8 cellular contexts compared by ENCODE assay signal in genomic region chr6:129500958-129501381, GRCh38.
DNase-seq lines count a peak whose midpoint lies in the region; ATAC-seq and TF ChIP-seq lines count a peak whose summit lies in the region.

No MANE protein-coding gene starts in this region.

- peak overlapping the region; percentile 48 for H2BK15ac ChIP-seq in mesenchymal stem cell (ENCODE audit: low read depth, poor library complexity, severe bottlenecking)

- peak overlapping the region; percentile 99 for H3K27ac ChIP-seq in mesenchymal stem cell (ENCODE audit: low read length, poor library complexity, severe bottlenecking)

- ATAC-seq in HG02610 (IDR thresholded peaks at IDR 0.05; ENCODE audit: unreplicated experiment): peak; percentile 6

- no peaks in the 10 kb centered on the region for H3K27me3 ChIP-seq in mesenchymal stem cell (ENCODE audit: control insufficient read depth in 1 of 2, insufficient read depth in 1 of 2, low read length in 2 of 2)

- peak overlapping the region in 1 of 2 experiments; percentile 89 for H2BK12ac ChIP-seq in mesenchymal stem cell (ENCODE audit: low read length in 2 of 2)

- peaks cover 12% of the 10 kb centered on the region for H3K4me1 ChIP-seq in mesenchymal stem cell (ENCODE audit: control insufficient read depth, insufficient read depth, low read depth, low read length)

- TF ChIP-seq CTCF in CD14-positive monocyte (IDR thresholded peaks at IDR 0.05): peak; percentile 49

- H3K4me1 Mint-ChIP-seq in CD14-positive monocyte (peaks cover 30% of the 10 kb centered on the region), immature natural killer cell (peaks cover 11 to 14% of the 10 kb centered on the region in 2 donors)
- H3K4me1 Mint-ChIP-seq in activated naive CD8-positive, alpha-beta T cell treated with anti-CD3 and anti-CD28 coated beads for 36 hours: peaks cover 52% of the 10 kb centered on the region

- H3K4me3 Mint-ChIP-seq in CD14-positive monocyte: no peak overlapping the region
- no peak overlapping the region for H3K4me3 Mint-ChIP-seq in activated naive CD8-positive, alpha-beta T cell treated with anti-CD3 and anti-CD28 coated beads for 36 hours
- no peak overlapping the region for H3K4me3 Mint-ChIP-seq in immature natural killer cell

- H3K23ac ChIP-seq in mesenchymal stem cell (ENCODE audit: low read length in 2 of 2): no peak overlapping the region

- intact Hi-C loops in CD14-positive monocyte (cut with micrococcal nuclease): no loop called here

- H2BK120ac ChIP-seq in mesenchymal stem cell (ENCODE audit: low read depth, low read length): no peak overlapping the region

- H3K4me2 ChIP-seq in mesenchymal stem cell (ENCODE audit: low read length, poor library complexity, severe bottlenecking): peak overlapping the region; percentile 41

- H2AFZ ChIP-seq in mesenchymal stem cell (ENCODE audit: low read depth, low read length): no peak overlapping the region

- H3K36me3 Mint-ChIP-seq in CD14-positive monocyte (no peaks in the 10 kb centered on the region), immature natural killer cell (peaks cover 4 to 7% (median 4%) of the 10 kb centered on the region in 3 donors)
- peaks cover 5% of the 10 kb centered on the region for H3K36me3 Mint-ChIP-seq in activated naive CD8-positive, alpha-beta T cell treated with anti-CD3 and anti-CD28 coated beads for 36 hours

- peak overlapping the region; percentile 73 for H3K9ac ChIP-seq in mesenchymal stem cell (ENCODE audit: low read length)

- peak overlapping the region; percentile 72 to 75 for H3K18ac ChIP-seq in mesenchymal stem cell (ENCODE audit: low read depth in 1 of 2, low read length in 2 of 2)

- H4K91ac ChIP-seq in mesenchymal stem cell (ENCODE audit: low read length): peak overlapping the region; percentile 28

- H3K27me3 Mint-ChIP-seq in CD14-positive monocyte (ENCODE audit: low read depth in 3 of 3): no peaks in the 10 kb centered on the region
- no peaks in the 10 kb centered on the region for H3K27me3 Mint-ChIP-seq in activated naive CD8-positive, alpha-beta T cell treated with anti-CD3 and anti-CD28 coated beads for 36 hours
- peaks cover 0 to 3% (median 0%) of the 10 kb centered on the region in 3 donors for H3K27me3 Mint-ChIP-seq in immature natural killer cell (ENCODE audit: low read depth in 3 of 3)

- H3K36me3 ChIP-seq in mesenchymal stem cell (ENCODE audit: control insufficient read depth in 1 of 2, insufficient read depth in 2 of 2, low read depth in 1 of 2, low read length in 2 of 2): peaks cover 0 to 18% of the 10 kb centered on the region in 2 experiments

- H4K8ac ChIP-seq in mesenchymal stem cell (ENCODE audit: low read length): peak overlapping the region; percentile 49

- H3K4me3 ChIP-seq in mesenchymal stem cell (ENCODE audit: insufficient read depth in 1 of 2, low read depth in 1 of 2, low read length in 2 of 2): peak overlapping the region in 1 of 2 experiments; percentile 36

- H2AK5ac ChIP-seq in mesenchymal stem cell (ENCODE audit: low read length, severe bottlenecking): peak overlapping the region; percentile 45

- WGBS in mesenchymal stem cell: 35% methylated on average over 6 of the region's 10 CpGs

- H3K4ac ChIP-seq in mesenchymal stem cell (ENCODE audit: low read depth in 1 of 2, low read length in 2 of 2): peak overlapping the region in 1 of 2 experiments; percentile 53

- no peaks in the 10 kb centered on the region for H3K9me3 ChIP-seq in mesenchymal stem cell (ENCODE audit: control insufficient read depth, low read length)

- H3K79me1 ChIP-seq in mesenchymal stem cell (replicated peaks; ENCODE audit: low read length, poor library complexity, severe bottlenecking): peaks cover 4% of the 10 kb centered on the region

- H3K14ac ChIP-seq in mesenchymal stem cell (ENCODE audit: low read length in 2 of 2): no peak overlapping the region

- H2BK5ac ChIP-seq in mesenchymal stem cell (ENCODE audit: low read depth, low read length, poor library complexity, severe bottlenecking): peak overlapping the region; percentile 80

- H3K9me3 Mint-ChIP-seq in CD14-positive monocyte (no peaks in the 10 kb centered on the region), immature natural killer cell (no peaks in the 10 kb centered on the region)
- no peaks in the 10 kb centered on the region for H3K9me3 Mint-ChIP-seq in activated naive CD8-positive, alpha-beta T cell treated with anti-CD3 and anti-CD28 coated beads for 36 hours

- peak overlapping the region in 3 of 7 donors; percentile 35 to 60 (median 57) for H3K27ac Mint-ChIP-seq in CD14-positive monocyte
- peak overlapping the region; percentile 61 for H3K27ac Mint-ChIP-seq in activated naive CD8-positive, alpha-beta T cell treated with anti-CD3 and anti-CD28 coated beads for 36 hours
- H3K27ac Mint-ChIP-seq in immature natural killer cell: no peak overlapping the region

- DNase-seq in CD14-positive monocyte (ENCODE audit: low spot score): no peak
- DNase-seq in activated naive CD8-positive, alpha-beta T cell treated with anti-CD3 and anti-CD28 coated beads for 36 hours: no peak
- peak; percentile 80 for DNase-seq in mesenchymal stem cell
- no peak for DNase-seq in NCI-H748 (lab: John Stamatoyannopoulos, UW; ENCODE audit: unreplicated experiment)
- no peak for DNase-seq in NOMO-1 treated with dmso at 0.1 percent for 144 hours (lab: John Stamatoyannopoulos, UW; ENCODE audit: unreplicated experiment)
- DNase-seq in immature natural killer cell: no peak
- DNase-seq in NCI-H128 (lab: John Stamatoyannopoulos, UW; ENCODE audit: unreplicated experiment): no peak
